ENCODE assay signal across 8 cellular contexts in the genomic region with DNA sequence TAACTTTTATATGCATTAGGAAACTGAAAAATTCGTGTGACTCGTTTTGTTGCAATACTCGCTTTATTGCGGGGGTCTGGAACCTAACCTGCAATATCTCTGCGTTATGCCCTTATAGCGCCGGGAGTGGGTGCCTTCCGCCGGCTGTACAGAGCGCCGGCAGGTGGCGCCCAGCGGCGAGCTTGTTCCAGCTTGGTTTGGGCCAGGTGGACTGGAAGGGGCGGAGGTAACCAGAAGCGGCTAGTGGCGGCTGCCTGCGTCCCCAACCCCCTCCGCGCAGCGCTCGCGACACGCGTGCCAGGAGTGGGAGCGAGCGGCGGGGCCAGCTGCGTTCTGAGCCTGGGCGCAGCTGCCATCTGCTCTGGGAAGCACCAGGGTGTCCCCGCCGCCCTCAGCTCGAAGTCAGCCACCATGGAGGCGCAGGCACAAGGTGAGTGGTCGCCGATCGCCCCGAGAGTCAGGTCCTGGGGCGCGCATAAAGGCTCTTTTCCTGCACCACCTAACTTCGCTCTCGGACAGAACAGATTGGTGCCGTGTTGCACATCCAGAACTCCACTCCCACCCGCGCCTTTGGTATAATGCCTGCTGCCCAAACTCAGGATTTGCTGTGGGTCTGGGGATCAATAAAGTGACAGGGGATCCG. TPM values are rescaled to one million over a fixed set of nuclear protein-coding genes. Genes with fewer than 3 reads are reported as not detected.
DNase-seq lines count a peak whose midpoint lies in the region; ATAC-seq and TF ChIP-seq lines count a peak whose summit lies in the region.

A gene with protein sequence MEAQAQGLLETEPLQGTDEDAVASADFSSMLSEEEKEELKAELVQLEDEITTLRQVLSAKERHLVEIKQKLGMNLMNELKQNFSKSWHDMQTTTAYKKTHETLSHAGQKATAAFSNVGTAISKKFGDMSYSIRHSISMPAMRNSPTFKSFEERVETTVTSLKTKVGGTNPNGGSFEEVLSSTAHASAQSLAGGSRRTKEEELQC (plus strand): TSS at position 233 of the 643 bp plus-strand sequence. CDS start 179 bp downstream, at position 412.

- TF ChIP-seq POLR2A in lower leg skin (IDR thresholded peaks at IDR 0.05): no peak

- WGBS in lower leg skin, 2 donors: 1% methylated on average over 38 to 41 of the region's 46 CpGs

- ATAC-seq in GM18907 (IDR thresholded peaks at IDR 0.05; ENCODE audit: unreplicated experiment): peak; percentile 99
- ATAC-seq in HG03139 (IDR thresholded peaks at IDR 0.05; ENCODE audit: unreplicated experiment): peak; percentile 99

- CTCF ChIA-PET in AG04449 (lab: Yijun Ruan, JAX): interaction anchor here (0.8 to 6.5 kb wide), 37 partner anchors 8 to 616 kb away, joined by 3 to 60 read pairs (median 5); no protein-coding TSS in a partner anchor

- H3K4me3 ChIP-seq in AG04449 (ENCODE audit: low read depth, low read length) (peak within 1 kb of the TSS; percentile 74), lower leg skin (ENCODE audit: low read depth, poor library complexity, severe bottlenecking) (peak within 1 kb of the TSS; percentile 41)

- DNase-seq in AG04449 (ENCODE audit: low read depth, low spot score) (no peak), NCI-H345 treated with DMSO at 0.1 percent for 48 hours (lab: John Stamatoyannopoulos, UW; ENCODE audit: unreplicated experiment) (peak; percentile 44), ecto neural progenitor cell (ENCODE audit: low spot score) (peak; percentile 83), lower leg skin (ENCODE audit: low spot score in 2 of 2) (peak; percentile 45 to 91)
- DNase-seq in activated CD4-positive, alpha-beta T cell treated with anti-CD3 and anti-CD28 coated beads, Interleukin-2, amount 50 U/mL, for 24 hours (ENCODE audit: low read depth in 1 of 2, low spot score in 1 of 2): peak; percentile 24 to 32
- peak; percentile 54 for DNase-seq in stimulated activated CD4-positive, alpha-beta T cell treated with anti-CD3 and anti-CD28 coated beads, Interleukin-4, amount 100 ng/mL, for 24 hours

- TF ChIP-seq CTCF in AG04449 (IDR thresholded peaks at IDR 0.05; ENCODE audit: insufficient read depth, low read length, missing control alignments) (peak; percentile 92), lower leg skin (IDR thresholded peaks at IDR 0.05) (no peak)

- intact Hi-C loops in lower leg skin (cut with DNase I; ENCODE audit: low total_unique reads): no loop called here

- POLR2A ChIA-PET in AG04449 (lab: Yijun Ruan, JAX): interaction anchor here (0.8 to 1.1 kb wide), 2 partner anchors 147 to 148 kb away, joined by 4 read pairs; partner anchors contain the start of gene HDDC2

RNA-seq across cellular contexts. Expression of the gene that starts here (rescaled TPM):
- total RNA-seq in lower leg skin: 100 to 1,000 TPM; 123 to 234 (median 175) TPM
